In genomic region chr15:74200394-74200793, GRCh38 we compare ENCODE assay signal across 1 cellular context.
TF ChIP-seq lines count a peak whose summit lies in the region.

No MANE protein-coding gene starts in this region.

TF ChIP-seq in A549, 52 proteins besides CTCF, POLR2A, EP300 and RAD21 (continued from another document):
- TF ChIP-seq ELK1 (IDR thresholded peaks at IDR 0.05; ENCODE audit: low read depth, low read length) (no peak), PHF8 (IDR thresholded peaks at IDR 0.05; ENCODE audit: borderline replicate concordance, low read depth) (no peak), SREBF2 (IDR thresholded peaks at IDR 0.05) (no peak), JUNB (IDR thresholded peaks at IDR 0.05) (peak; percentile 50), JUN (IDR thresholded peaks at IDR 0.05) (peak in 1 of 2 experiments; percentile 74; a peak in 4 of 5 replicates), MAFK (IDR thresholded peaks at IDR 0.05; ENCODE audit: partially characterized antibody) (no peak), BHLHE40 (IDR thresholded peaks at IDR 0.05; ENCODE audit: low read depth, low read length) (no peak), RCOR1 (IDR thresholded peaks at IDR 0.05; ENCODE audit: low read depth, low read length) (no peak), USF2 (IDR thresholded peaks at IDR 0.05) (no peak), FOSB (CRISPR knock-in tag; IDR thresholded peaks at IDR 0.05) (no peak), CHD4 (IDR thresholded peaks at IDR 0.05; ENCODE audit: borderline replicate concordance) (no peak), HES2 (IDR thresholded peaks at IDR 0.05) (no peak), FOSL2 (IDR thresholded peaks at IDR 0.05) (peak; percentile 68), FOSL2 (CRISPR knock-in tag; IDR thresholded peaks at IDR 0.05) (peak; percentile 83), KDM5A (IDR thresholded peaks at IDR 0.05) (no peak), MAZ (IDR thresholded peaks at IDR 0.05; ENCODE audit: borderline replicate concordance, low read depth, low read length) (no peak), RNF2 (IDR thresholded peaks at IDR 0.05; ENCODE audit: borderline replicate concordance, low read depth) (no peak), ATOH8 (CRISPR knock-in tag; IDR thresholded peaks at IDR 0.05; ENCODE audit: low read depth) (no peak), FOXS1 (CRISPR knock-in tag; IDR thresholded peaks at IDR 0.05) (no peak), EHF (CRISPR knock-in tag; IDR thresholded peaks at IDR 0.05) (no peak), NR3C1 (IDR thresholded peaks at IDR 0.05) (no peak), NFE2L2 (conservative IDR thresholded peaks at IDR 0.05; ENCODE audit: low read length) (no peak), RFX5 (IDR thresholded peaks at IDR 0.05) (no peak)
TF ChIP-seq in A549: peak in this region for 8.
